In genomic region chr9:136339173-136339957, GRCh38 we compare ENCODE assay signal across 8 cellular contexts. TPM values are rescaled to one million over a fixed set of nuclear protein-coding genes. Genes with fewer than 3 reads are reported as not detected.
A peak's percentile ranks its signal among the peaks of the same experiment; 100 is the strongest.
DNase-seq lines count a peak whose midpoint lies in the region; ATAC-seq, FAIRE-seq and TF ChIP-seq lines count a peak whose summit lies in the region.

No MANE protein-coding gene starts in this region.

- H3K27me3 Mint-ChIP-seq in CD8-positive, alpha-beta memory T cell = no peaks in the 10 kb centered on the region

- H3K4me3 ChIP-seq in CD8-positive, alpha-beta memory T cell (ENCODE audit: low read length) = no peak overlapping the region
- no peak overlapping the region for H3K4me3 ChIP-seq in Peyer's patch
- no peak overlapping the region for H3K4me3 ChIP-seq in choroid plexus epithelial cell (ENCODE audit: low read depth, low read length)
- H3K4me3 ChIP-seq in HepG2 (replicated peaks in 1 of 3; ENCODE audit: insufficient read depth in 1 of 3, low read depth in 2 of 3, low read length in 3 of 3) = no peak overlapping the region; a peak in 1 of 6 replicates
- no peak overlapping the region for H3K4me3 ChIP-seq in upper lobe of right lung

- TF ChIP-seq RAD21 in HepG2 (CRISPR knock-in tag; IDR thresholded peaks at IDR 0.05) = peak; percentile 90

- ATAC-seq in HepG2 = peak; percentile 78
- peak; percentile 74 for ATAC-seq in upper lobe of right lung
- ATAC-seq in GM18907 (IDR thresholded peaks at IDR 0.05; ENCODE audit: unreplicated experiment) = no peak
- ATAC-seq in HG03565 (IDR thresholded peaks at IDR 0.05; ENCODE audit: unreplicated experiment) = no peak

- POLR2A ChIA-PET in CD8-positive, alpha-beta memory T cell (lab: Charles Lee) = no interaction called here
- POLR2A ChIA-PET in HepG2 (lab: Yijun Ruan, JAX) = interaction anchor here (1.3 to 2.3 kb wide), 2 partner anchors 24 kb away, joined by 3 to 8 read pairs; partner anchors contain the start of gene DNLZ

- H3K4me1 ChIP-seq in CD8-positive, alpha-beta memory T cell (ENCODE audit: insufficient read depth, low read length) = no peaks in the 10 kb centered on the region
- H3K4me1 ChIP-seq in Peyer's patch (peaks cover 0 to 22% (median 3%) of the 10 kb centered on the region in 4 donors), HepG2 (ENCODE audit: insufficient read depth, low read length) (peaks cover 42% of the 10 kb centered on the region), upper lobe of right lung (peaks cover 11% of the 10 kb centered on the region)

- no peaks in the 10 kb centered on the region for H3K9me3 ChIP-seq in CD8-positive, alpha-beta memory T cell (ENCODE audit: low read length)
- no peaks in the 10 kb centered on the region for H3K9me3 ChIP-seq in Peyer's patch
- no peaks in the 10 kb centered on the region for H3K9me3 ChIP-seq in HepG2 (ENCODE audit: low read length)
- no peaks in the 10 kb centered on the region for H3K9me3 ChIP-seq in upper lobe of right lung

- H3K9me3 Mint-ChIP-seq in CD8-positive, alpha-beta memory T cell = no peaks in the 10 kb centered on the region

- peaks cover 0 to 3% (median 0%) of the 10 kb centered on the region in 3 donors for H3K4me1 Mint-ChIP-seq in CD8-positive, alpha-beta memory T cell

- H3K4me3 Mint-ChIP-seq in CD8-positive, alpha-beta memory T cell = no peak overlapping the region

- intact Hi-C loops in HepG2 (cut with micrococcal nuclease; ENCODE audit: unreplicated experiment) (loop anchor here (1.0 to 5.0 kb wide), 2 partner anchors 33 to 61 kb away; partner anchors contain the start of genes CARD9 and SNAPC4), upper lobe of right lung (cut with DNase I) (no loop called here)

- peak in 3 of 5 donors; percentile 18 to 30 (median 19) for DNase-seq in CD8-positive, alpha-beta memory T cell
- peak; percentile 91 for DNase-seq in GM20000 (ENCODE audit: low spot score)
- DNase-seq in Peyer's patch = peak; percentile 47 to 85 (median 83)
- peak; percentile 74 for DNase-seq in choroid plexus epithelial cell (ENCODE audit: low read depth)
- DNase-seq in HepG2 (ENCODE audit: low spot score) = peak; percentile 62
- peak; percentile 90 for DNase-seq in upper lobe of right lung

- peak; percentile 68 for TF ChIP-seq CTCF in GM20000 (IDR thresholded peaks at IDR 0.05; ENCODE audit: extremely low read depth, missing control alignments)
- TF ChIP-seq CTCF in Peyer's patch (IDR thresholded peaks at IDR 0.05) = peak; percentile 74 to 92 (median 84)
- peak; percentile 88 for TF ChIP-seq CTCF in choroid plexus epithelial cell (conservative IDR thresholded peaks at IDR 0.05; ENCODE audit: low read depth, low read length)
- peak; percentile 95 for TF ChIP-seq CTCF in HepG2 (CRISPR knock-in tag; IDR thresholded peaks at IDR 0.05)
- peak; percentile 87 for TF ChIP-seq CTCF in upper lobe of right lung (IDR thresholded peaks at IDR 0.05)

- no peaks in the 10 kb centered on the region for H3K27me3 ChIP-seq in CD8-positive, alpha-beta memory T cell (ENCODE audit: insufficient read depth, low read length, poor library complexity, severe bottlenecking)
- H3K27me3 ChIP-seq in Peyer's patch (peaks cover 0 to 5% of the 10 kb centered on the region in 2 donors), HepG2 (ENCODE audit: control insufficient read depth in 1 of 2, insufficient read depth in 2 of 2, low read length in 2 of 2) (peaks cover 4 to 20% of the 10 kb centered on the region in 2 experiments; a peak in 3 of 5 replicates), upper lobe of right lung (no peaks in the 10 kb centered on the region)

- CTCF ChIA-PET in CD8-positive, alpha-beta memory T cell (lab: Charles Lee) = no interaction called here
- CTCF ChIA-PET in HepG2 (lab: Yijun Ruan, JAX; ENCODE audit: low intra/inter-chr PET ratio, low total read pairs) = interaction anchor here (1.3 to 2.6 kb wide), 3 partner anchors 25 to 61 kb away, joined by 10 to 18 read pairs (median 12); partner anchors contain the start of genes CARD9, DNLZ and SNAPC4

- H3K36me3 Mint-ChIP-seq in CD8-positive, alpha-beta memory T cell = no peaks in the 10 kb centered on the region

- TF ChIP-seq POLR2A in Peyer's patch (IDR thresholded peaks at IDR 0.05) (no peak), HepG2 (IDR thresholded peaks at IDR 0.05; ENCODE audit: insufficient read depth in 1 of 2, low read depth in 2 of 2, low read length in 2 of 2) (no peak)

- H3K9ac ChIP-seq in HepG2 (ENCODE audit: insufficient read depth, low read depth, low read length) = no peak overlapping the region

- peak; percentile 70 for FAIRE-seq in HepG2 (lab: Jason Lieb, UNC)

- no peaks in the 10 kb centered on the region for H3K79me2 ChIP-seq in HepG2 (ENCODE audit: insufficient read depth, low read length)

- TF ChIP-seq EP300 in HepG2 (IDR thresholded peaks at IDR 0.05; ENCODE audit: low read depth in 2 of 2, low read length in 2 of 2) = no peak; a peak in 1 of 4 replicates
- no peak for TF ChIP-seq EP300 in HepG2 (CRISPR knock-in tag; IDR thresholded peaks at IDR 0.05; ENCODE audit: borderline replicate concordance)

- H3K27ac ChIP-seq in CD8-positive, alpha-beta memory T cell (ENCODE audit: low read depth, low read length) = no peak overlapping the region
- H3K27ac ChIP-seq in Peyer's patch (no peak overlapping the region), HepG2 (ENCODE audit: extremely low read length, insufficient read depth, low read length) (no peak overlapping the region), upper lobe of right lung (no peak overlapping the region)

- H2AFZ ChIP-seq in HepG2 (ENCODE audit: low read length) = no peak overlapping the region

- no TSS peak for BruUV-seq in HepG2 (replicated peaks; lab: Mats Ljungman, UMichigan)

- no peak overlapping the region for H3K27ac Mint-ChIP-seq in CD8-positive, alpha-beta memory T cell

- in situ Hi-C loops in HepG2 (cut with HindIII; ENCODE audit: extremely low pct_ligation_motif_present, low pct_unique_long_range_greater_than_20kb) = loop anchor here (25.0 kb wide), 1 partner anchor 298 kb away; no protein-coding TSS in a partner anchor

- 15% methylated on average over 14 of the region's 32 CpGs for WGBS in HepG2 (ENCODE audit: low lambda C conversion rate)

- H3K4me2 ChIP-seq in HepG2 (ENCODE audit: low read depth, low read length) = peak overlapping the region; percentile 48

- H3K36me3 ChIP-seq in CD8-positive, alpha-beta memory T cell (ENCODE audit: insufficient read depth, low read length) = no peaks in the 10 kb centered on the region
- H3K36me3 ChIP-seq in Peyer's patch (no peaks in the 10 kb centered on the region), HepG2 (replicated peaks in 1 of 2; ENCODE audit: control insufficient read depth in 1 of 2, insufficient read depth in 2 of 2, low read length in 2 of 2) (no peaks in the 10 kb centered on the region), upper lobe of right lung (no peaks in the 10 kb centered on the region)

- no peaks in the 10 kb centered on the region for H4K20me1 ChIP-seq in HepG2 (ENCODE audit: insufficient read depth, low read length)

RNA-seq across cellular contexts. Expression of gene GPSM1, which starts 12.0 kb away (rescaled TPM):
- 1 to 10 TPM; 6.8 to 7.5 TPM for total RNA-seq in CD8-positive, alpha-beta memory T cell
- 1.7 TPM for polyA plus RNA-seq in CD8-positive, alpha-beta memory T cell
- total RNA-seq in Peyer's patch = 10 to 100 TPM in 1 of 4 donors, 1 to 10 TPM in 3; 3.7 to 25.6 (median 6.0) TPM
- total RNA-seq in HepG2 (2016; rRNA removed; fragmentation: Illumina TruSeq; extraction: Trizol) = 0.59 and 1.0 TPM in 2 replicates
- 0.26 and 0.30 TPM in 2 replicates for total RNA-seq in HepG2 (2016; cell fraction: cytosol; rRNA removed; fragmentation: Illumina TruSeq; extraction: Trizol; ENCODE audit: low read depth)
- total RNA-seq in HepG2 (2016; cell fraction: insoluble cytoplasmic fraction; rRNA removed; fragmentation: Illumina TruSeq; extraction: Trizol) = 0.55 and 1.1 TPM in 2 replicates
- 0.53 and 0.72 TPM in 2 replicates for total RNA-seq in HepG2 (2016; cell fraction: membrane; rRNA removed; fragmentation: Illumina TruSeq; extraction: Trizol)
- total RNA-seq in HepG2 (2016; cell fraction: nucleus; rRNA removed; fragmentation: Illumina TruSeq; extraction: Trizol) = 0.72 and 0.81 TPM in 2 replicates
- polyA plus RNA-seq in HepG2 (2011; rRNA removed) = 2.4 and 3.4 TPM in 2 replicates
- 1.6 and 2.7 TPM in 2 replicates for polyA plus RNA-seq in HepG2 (2011; cell fraction: cytosol; rRNA removed)
- 11.3 and 15.0 TPM in 2 replicates for polyA plus RNA-seq in HepG2 (2011; cell fraction: nucleus; rRNA removed)
- 1.2 and 1.6 TPM in 2 replicates for polyA plus RNA-seq in HepG2 (2012)
- 0.28 and 0.43 TPM in 2 replicates for polyA plus RNA-seq in HepG2 (2016; cell fraction: cytosol; fragmentation: Illumina TruSeq; extraction: Trizol; ENCODE audit: low read depth)
- polyA plus RNA-seq in HepG2 (2016; cell fraction: insoluble cytoplasmic fraction; fragmentation: Illumina TruSeq; extraction: Trizol; ENCODE audit: low read depth) = 0.72 and 1.2 TPM in 2 replicates
- polyA plus RNA-seq in HepG2 (2016; cell fraction: membrane; fragmentation: Illumina TruSeq; extraction: Trizol; ENCODE audit: low read depth) = 0.61 and 1.2 TPM in 2 replicates
- 3.5 and 3.8 TPM in 2 replicates for polyA plus RNA-seq in HepG2 (2016; cell fraction: nucleus; fragmentation: Illumina TruSeq; extraction: Trizol; ENCODE audit: insufficient read depth, low read depth)
- polyA minus RNA-seq in HepG2 (2011; rRNA and poly(A)+ RNA removed; ENCODE audit: low replicate concordance) = 2.9 and 5.8 TPM in 2 replicates
- 1.4 and 1.6 TPM in 2 replicates for polyA minus RNA-seq in HepG2 (2011; cell fraction: cytosol; rRNA and poly(A)+ RNA removed)
- polyA minus RNA-seq in HepG2 (2011; cell fraction: nucleus; rRNA and poly(A)+ RNA removed) = 1.7 TPM in 2 replicates
- total RNA-seq in upper lobe of right lung = 27.3 TPM

RNA-seq across cellular contexts. Expression of gene DNLZ, which starts 24.2 kb away (rescaled TPM):
- total RNA-seq in CD8-positive, alpha-beta memory T cell = 10 to 100 TPM; 40.6 to 43.0 TPM
- polyA plus RNA-seq in CD8-positive, alpha-beta memory T cell = 65.6 TPM
- total RNA-seq in Peyer's patch = 10 to 100 TPM in 3 of 4 donors, 1 to 10 TPM in 1; 5.6 to 19.8 (median 13.5) TPM
- total RNA-seq in HepG2 (2016; rRNA removed; fragmentation: Illumina TruSeq; extraction: Trizol) = 5.4 and 8.0 TPM in 2 replicates
- total RNA-seq in HepG2 (2016; cell fraction: cytosol; rRNA removed; fragmentation: Illumina TruSeq; extraction: Trizol; ENCODE audit: low read depth) = 8.5 and 9.7 TPM in 2 replicates
- total RNA-seq in HepG2 (2016; cell fraction: insoluble cytoplasmic fraction; rRNA removed; fragmentation: Illumina TruSeq; extraction: Trizol) = 5.7 and 10.6 TPM in 2 replicates
- 8.2 and 10.5 TPM in 2 replicates for total RNA-seq in HepG2 (2016; cell fraction: membrane; rRNA removed; fragmentation: Illumina TruSeq; extraction: Trizol)
- total RNA-seq in HepG2 (2016; cell fraction: nucleus; rRNA removed; fragmentation: Illumina TruSeq; extraction: Trizol) = 2.7 and 3.8 TPM in 2 replicates
- 3.4 and 4.5 TPM in 2 replicates for polyA plus RNA-seq in HepG2 (2011; rRNA removed)
- 1.9 and 8.6 TPM in 2 replicates for polyA plus RNA-seq in HepG2 (2011; cell fraction: cytosol; rRNA removed)
- polyA plus RNA-seq in HepG2 (2011; cell fraction: nucleus; rRNA removed) = 4.9 and 10.5 TPM in 2 replicates
- 1.9 and 2.8 TPM in 2 replicates for polyA plus RNA-seq in HepG2 (2012)
- polyA plus RNA-seq in HepG2 (2016; cell fraction: cytosol; fragmentation: Illumina TruSeq; extraction: Trizol; ENCODE audit: low read depth) = 8.4 and 8.5 TPM in 2 replicates
- polyA plus RNA-seq in HepG2 (2016; cell fraction: insoluble cytoplasmic fraction; fragmentation: Illumina TruSeq; extraction: Trizol; ENCODE audit: low read depth) = 4.0 and 5.1 TPM in 2 replicates
- 6.4 and 6.8 TPM in 2 replicates for polyA plus RNA-seq in HepG2 (2016; cell fraction: membrane; fragmentation: Illumina TruSeq; extraction: Trizol; ENCODE audit: low read depth)
- polyA plus RNA-seq in HepG2 (2016; cell fraction: nucleus; fragmentation: Illumina TruSeq; extraction: Trizol; ENCODE audit: insufficient read depth, low read depth) = 5.5 and 7.2 TPM in 2 replicates
- polyA minus RNA-seq in HepG2 (2011; rRNA and poly(A)+ RNA removed; ENCODE audit: low replicate concordance) = 0.90 and 2.5 TPM in 2 replicates
- polyA minus RNA-seq in HepG2 (2011; cell fraction: cytosol; rRNA and poly(A)+ RNA removed) = 1.3 TPM in 1 of 2 replicates, not detected in the other
- 2.6 and 2.8 TPM in 2 replicates for polyA minus RNA-seq in HepG2 (2011; cell fraction: nucleus; rRNA and poly(A)+ RNA removed)
- total RNA-seq in upper lobe of right lung = 15.5 TPM

RNA-seq across cellular contexts. Expression of gene CARD9, which starts 34.1 kb away (rescaled TPM):
- 1 to 10 TPM; 1.4 to 1.5 TPM for total RNA-seq in CD8-positive, alpha-beta memory T cell
- not detected for polyA plus RNA-seq in CD8-positive, alpha-beta memory T cell
- total RNA-seq in Peyer's patch (10 to 100 TPM in 1 of 4 donors, under 1 TPM in 3; 0.28 to 14.9 (median 0.64) TPM), HepG2 (2016; rRNA removed; fragmentation: Illumina TruSeq; extraction: Trizol) (3.6 and 7.4 TPM in 2 replicates), upper lobe of right lung (10.0 TPM)
- 2.1 TPM in 2 replicates for total RNA-seq in HepG2 (2016; cell fraction: cytosol; rRNA removed; fragmentation: Illumina TruSeq; extraction: Trizol; ENCODE audit: low read depth)
- total RNA-seq in HepG2 (2016; cell fraction: insoluble cytoplasmic fraction; rRNA removed; fragmentation: Illumina TruSeq; extraction: Trizol) = 3.4 and 7.7 TPM in 2 replicates
- total RNA-seq in HepG2 (2016; cell fraction: membrane; rRNA removed; fragmentation: Illumina TruSeq; extraction: Trizol) = 1.7 and 2.5 TPM in 2 replicates
- total RNA-seq in HepG2 (2016; cell fraction: nucleus; rRNA removed; fragmentation: Illumina TruSeq; extraction: Trizol) = 7.9 and 8.9 TPM in 2 replicates
- polyA plus RNA-seq in HepG2 (2011; rRNA removed) = 3.3 and 7.2 TPM in 2 replicates
- polyA plus RNA-seq in HepG2 (2011; cell fraction: cytosol; rRNA removed) = 1.3 and 2.2 TPM in 2 replicates
- polyA plus RNA-seq in HepG2 (2011; cell fraction: nucleus; rRNA removed) = 51.0 and 60.5 TPM in 2 replicates
- polyA plus RNA-seq in HepG2 (2012) = 2.6 and 4.5 TPM in 2 replicates
- 0.79 and 1.0 TPM in 2 replicates for polyA plus RNA-seq in HepG2 (2016; cell fraction: cytosol; fragmentation: Illumina TruSeq; extraction: Trizol; ENCODE audit: low read depth)
- polyA plus RNA-seq in HepG2 (2016; cell fraction: insoluble cytoplasmic fraction; fragmentation: Illumina TruSeq; extraction: Trizol; ENCODE audit: low read depth) = 2.6 and 5.2 TPM in 2 replicates
- polyA plus RNA-seq in HepG2 (2016; cell fraction: membrane; fragmentation: Illumina TruSeq; extraction: Trizol; ENCODE audit: low read depth) = 0.66 and 0.74 TPM in 2 replicates
- polyA plus RNA-seq in HepG2 (2016; cell fraction: nucleus; fragmentation: Illumina TruSeq; extraction: Trizol; ENCODE audit: insufficient read depth, low read depth) = 23.4 and 24.3 TPM in 2 replicates
- polyA minus RNA-seq in HepG2 (2011; rRNA and poly(A)+ RNA removed; ENCODE audit: low replicate concordance) = 2.0 and 6.6 TPM in 2 replicates
- polyA minus RNA-seq in HepG2 (2011; cell fraction: cytosol; rRNA and poly(A)+ RNA removed) = 0.62 and 0.99 TPM in 2 replicates
- 8.3 and 8.4 TPM in 2 replicates for polyA minus RNA-seq in HepG2 (2011; cell fraction: nucleus; rRNA and poly(A)+ RNA removed)

RNA-seq across cellular contexts. Expression of gene CCDC187, which starts 35.5 kb away (rescaled TPM):
- not detected for total RNA-seq in CD8-positive, alpha-beta memory T cell
- not detected for polyA plus RNA-seq in CD8-positive, alpha-beta memory T cell
- total RNA-seq in Peyer's patch (1 to 10 TPM in 1 of 4 donors, under 1 TPM in 2, not detected in 1; 0.35 to 1.0 (median 0.67) TPM), HepG2 (2016; rRNA removed; fragmentation: Illumina TruSeq; extraction: Trizol) (0.13 TPM in 1 of 2 replicates, not detected in the other), upper lobe of right lung (0.09 TPM)
- not detected in 2 replicates for total RNA-seq in HepG2 (2016; cell fraction: cytosol; rRNA removed; fragmentation: Illumina TruSeq; extraction: Trizol; ENCODE audit: low read depth)
- total RNA-seq in HepG2 (2016; cell fraction: insoluble cytoplasmic fraction; rRNA removed; fragmentation: Illumina TruSeq; extraction: Trizol) = 0.09 TPM in 1 of 2 replicates, not detected in the other
- 0.10 TPM in 1 of 2 replicates, not detected in the other for total RNA-seq in HepG2 (2016; cell fraction: membrane; rRNA removed; fragmentation: Illumina TruSeq; extraction: Trizol)
- 0.16 and 0.28 TPM in 2 replicates for total RNA-seq in HepG2 (2016; cell fraction: nucleus; rRNA removed; fragmentation: Illumina TruSeq; extraction: Trizol)
- 0.03 and 0.09 TPM in 2 replicates for polyA plus RNA-seq in HepG2 (2011; rRNA removed)
- 0.01 and 0.03 TPM in 2 replicates for polyA plus RNA-seq in HepG2 (2011; cell fraction: cytosol; rRNA removed)
- polyA plus RNA-seq in HepG2 (2011; cell fraction: nucleus; rRNA removed) = 0.45 and 0.48 TPM in 2 replicates
- polyA plus RNA-seq in HepG2 (2012) = 0.04 TPM in 1 of 2 replicates, not detected in the other
- not detected in 2 replicates for polyA plus RNA-seq in HepG2 (2016; cell fraction: cytosol; fragmentation: Illumina TruSeq; extraction: Trizol; ENCODE audit: low read depth)
- not detected in 2 replicates for polyA plus RNA-seq in HepG2 (2016; cell fraction: insoluble cytoplasmic fraction; fragmentation: Illumina TruSeq; extraction: Trizol; ENCODE audit: low read depth)
- 0.08 TPM in 1 of 2 replicates, not detected in the other for polyA plus RNA-seq in HepG2 (2016; cell fraction: membrane; fragmentation: Illumina TruSeq; extraction: Trizol; ENCODE audit: low read depth)
- polyA plus RNA-seq in HepG2 (2016; cell fraction: nucleus; fragmentation: Illumina TruSeq; extraction: Trizol; ENCODE audit: insufficient read depth, low read depth) = 0.14 and 0.17 TPM in 2 replicates
- 0.20 and 0.49 TPM in 2 replicates for polyA minus RNA-seq in HepG2 (2011; rRNA and poly(A)+ RNA removed; ENCODE audit: low replicate concordance)
- not detected in 2 replicates for polyA minus RNA-seq in HepG2 (2011; cell fraction: cytosol; rRNA and poly(A)+ RNA removed)
- 0.39 and 0.50 TPM in 2 replicates for polyA minus RNA-seq in HepG2 (2011; cell fraction: nucleus; rRNA and poly(A)+ RNA removed)

Comparison
In these comparisons a context has a peak if more than half of its experiments do, and no peak if none do; other contexts are left out.
1. DNase-seq: peak in every context shown above with its lines; median percentile 91 in GM20000; 90 in upper lobe of right lung; 83 in Peyer's patch; 74 in choroid plexus epithelial cell; 62 in HepG2; 19 in CD8-positive, alpha-beta memory T cell.
2. ATAC-seq: peak in HepG2 (single experiment) and upper lobe of right lung (single experiment); none in GM18907 (single experiment) and HG03565 (single experiment).
3. Peak in every context shown above with its lines, with median percentiles within 50 percentile points of each other: CTCF ChIP-seq.